ENCODE assay signal across 12 cellular contexts in the genomic region with DNA sequence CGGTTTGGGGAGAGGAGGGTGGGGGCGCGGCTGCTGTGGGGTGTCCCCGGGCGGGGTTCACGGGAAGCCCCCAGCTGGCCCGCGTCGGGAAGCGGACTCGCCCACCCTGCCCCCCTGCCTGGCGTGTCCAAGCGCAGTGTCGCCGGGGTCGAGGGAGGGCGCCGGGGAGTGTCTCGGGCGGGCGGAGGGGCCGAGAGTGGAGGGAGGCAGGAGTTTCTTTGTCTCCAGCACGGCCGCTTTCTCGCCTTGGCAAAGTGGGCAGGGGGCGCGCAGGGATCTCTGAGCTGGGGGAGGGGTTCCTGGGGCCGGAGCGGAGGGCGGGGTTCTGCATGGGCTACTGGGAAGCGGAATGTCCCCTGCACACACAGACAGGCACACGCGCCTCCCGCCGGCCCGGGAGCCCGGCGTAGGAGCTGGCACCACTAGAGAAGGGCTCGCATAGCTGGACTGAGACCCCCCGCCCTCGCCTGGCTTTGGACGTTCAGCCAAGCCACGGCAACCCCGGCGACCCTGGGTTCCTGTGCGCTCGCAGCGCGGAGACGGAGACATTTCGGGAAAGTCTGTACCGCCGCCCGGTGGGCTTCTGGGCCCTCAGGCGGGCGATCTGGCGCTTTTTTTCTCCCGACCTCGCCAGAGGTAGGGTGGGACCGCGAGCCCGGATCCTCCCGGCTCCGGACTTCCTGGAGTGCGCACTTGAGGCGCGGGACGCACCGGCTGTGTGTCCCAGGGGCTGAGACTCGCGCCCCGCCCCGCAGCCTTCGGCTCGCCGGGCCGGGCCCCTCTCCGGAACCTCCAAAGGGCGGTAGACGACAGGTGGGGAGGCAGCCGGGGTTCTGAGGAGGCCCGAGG. TPM values are rescaled to one million over a fixed set of nuclear protein-coding genes. Genes with fewer than 3 reads are reported as not detected.
DNase-seq lines count a peak whose midpoint lies in the region; ATAC-seq, FAIRE-seq and TF ChIP-seq lines count a peak whose summit lies in the region.
"Had no signal": no experiment of that assay in that cellular context is flagged by ENCODE, and none has a peak within 500 bp of the region (broad histone marks: within the 10 kb centered on the region; RNA-seq: fewer than 3 reads in every experiment).

No MANE protein-coding gene starts in this region.

- H3K4me3 Mint-ChIP-seq in activated naive CD8-positive, alpha-beta T cell treated with anti-CD3 and anti-CD28 coated beads, Interleukin-2, amount 50 U/mL, for 24 hours: peak overlapping the region; percentile 24
- H3K4me3 Mint-ChIP-seq: natural killer cell had no signal

- no peak overlapping the region for H3K27ac Mint-ChIP-seq in activated naive CD8-positive, alpha-beta T cell treated with anti-CD3 and anti-CD28 coated beads, Interleukin-2, amount 50 U/mL, for 24 hours
- H3K27ac Mint-ChIP-seq: natural killer cell had no signal

- no peak for TF ChIP-seq POLR2A in suprapubic skin (IDR thresholded peaks at IDR 0.05)

- DNase-seq in NCI-H524 (lab: John Stamatoyannopoulos, UW): peak; percentile 34 to 51
- no peak for DNase-seq in NCI-H524 treated with DMSO at 0.1 percent for 48 hours (lab: John Stamatoyannopoulos, UW)
- no peak for DNase-seq in activated naive CD8-positive, alpha-beta T cell treated with anti-CD3 and anti-CD28 coated beads, Interleukin-2, amount 50 U/mL, for 24 hours
- DNase-seq in iPS-NIHi11 (ENCODE audit: low spot score): peak; percentile 44
- DNase-seq in suprapubic skin (ENCODE audit: low spot score in 2 of 2): no peak
- DNase-seq in RCC 7860 (ENCODE audit: low spot score): no peak
- DNase-seq in mesenteric fat pad (ENCODE audit: low spot score): no peak
- no peak for DNase-seq in GM19240 (ENCODE audit: insufficient read length, low spot score)
- DNase-seq: activated gamma-delta T cell treated with Interleukin-2 at 50 U/mL for 16 hours, natural killer cell had no signal

- no peaks in the 10 kb centered on the region for H3K36me3 Mint-ChIP-seq in activated naive CD8-positive, alpha-beta T cell treated with anti-CD3 and anti-CD28 coated beads, Interleukin-2, amount 50 U/mL, for 24 hours (ENCODE audit: low read depth)
- H3K36me3 Mint-ChIP-seq: natural killer cell had no signal

- no peaks in the 10 kb centered on the region for H3K4me1 Mint-ChIP-seq in activated naive CD8-positive, alpha-beta T cell treated with anti-CD3 and anti-CD28 coated beads, Interleukin-2, amount 50 U/mL, for 24 hours

- no peak for ATAC-seq in activated naive CD8-positive, alpha-beta T cell treated with anti-CD3 and anti-CD28 coated beads, Interleukin-2, amount 50 U/mL, for 24 hours
- ATAC-seq: natural killer cell had no signal

- 0% methylated on average over 3 of the region's 82 CpGs for WGBS in suprapubic skin

- FAIRE-seq in RCC 7860 (lab: Jason Lieb, UNC): no peak
- FAIRE-seq: TTC549 had no signal

- no peaks in the 10 kb centered on the region for H3K9me3 ChIP-seq in suprapubic skin

- peaks cover 60% of the 10 kb centered on the region for H3K27me3 Mint-ChIP-seq in activated naive CD8-positive, alpha-beta T cell treated with anti-CD3 and anti-CD28 coated beads, Interleukin-2, amount 50 U/mL, for 24 hours

- H3K4me1 ChIP-seq in suprapubic skin: peaks cover 24% of the 10 kb centered on the region

- no peak for TF ChIP-seq EP300 in suprapubic skin (IDR thresholded peaks at IDR 0.05)

- H3K36me3 ChIP-seq in suprapubic skin: no peaks in the 10 kb centered on the region

- TF ChIP-seq CTCF in suprapubic skin (IDR thresholded peaks at IDR 0.05): no peak

- H3K4me3 ChIP-seq in suprapubic skin: peak overlapping the region; percentile 45

- H3K27ac ChIP-seq in suprapubic skin: no peak overlapping the region
- H3K27ac ChIP-seq: epithelial cell of prostate had no signal

- H3K27me3 ChIP-seq in suprapubic skin: peaks cover 95% of the 10 kb centered on the region

- H3K9me3 Mint-ChIP-seq in activated naive CD8-positive, alpha-beta T cell treated with anti-CD3 and anti-CD28 coated beads, Interleukin-2, amount 50 U/mL, for 24 hours: no peaks in the 10 kb centered on the region
- H3K9me3 Mint-ChIP-seq: natural killer cell had no signal

RNA-seq across cellular contexts. Expression of a gene that starts 0.9 kb away (rescaled TPM):
- total RNA-seq in suprapubic skin (not detected), mesenteric fat pad (not detected)
- total RNA-seq: natural killer cell had no signal

Comparison
In these comparisons a context has a peak if more than half of its experiments do, and no peak if none do; other contexts are left out.
1. DNase-seq: peak in NCI-H524 (2 of 2) and iPS-NIHi11 (single experiment); none in NCI-H524 treated with DMSO at 0.1 percent for 48 hours (single experiment), activated naive CD8-positive, alpha-beta T cell treated with anti-CD3 and anti-CD28 coated beads, Interleukin-2, amount 50 U/mL, for 24 hours (single experiment), suprapubic skin (0 of 2), RCC 7860 (single experiment), mesenteric fat pad (single experiment) and GM19240 (single experiment).